ENCODE assay signal across 8 cellular contexts in genomic region chr15:88255496-88256171, GRCh38. TPM values are rescaled to one million over a fixed set of nuclear protein-coding genes. Genes with fewer than 3 reads are reported as not detected.
A peak's percentile ranks its signal among the peaks of the same experiment; 100 is the strongest.
DNase-seq lines count a peak whose midpoint lies in the region; ATAC-seq, FAIRE-seq and TF ChIP-seq lines count a peak whose summit lies in the region.

No MANE protein-coding gene starts in this region.

- no peak overlapping the region for H4K5ac ChIP-seq in IMR-90 (ENCODE audit: low read depth, low read length)

- H3K56ac ChIP-seq in IMR-90 (ENCODE audit: extremely low read depth, insufficient read depth, low read length), result no peak overlapping the region

- H3K18ac ChIP-seq in IMR-90 (ENCODE audit: low read depth, low read length), result no peak overlapping the region
- no peak overlapping the region for H3K18ac ChIP-seq in mesenchymal stem cell (ENCODE audit: low read depth in 1 of 2, low read length in 2 of 2)

- H3K36me3 ChIP-seq in IMR-90 (ENCODE audit: control insufficient read depth, insufficient read depth, low read length), result no peaks in the 10 kb centered on the region
- H3K36me3 ChIP-seq in mesenchymal stem cell (ENCODE audit: control insufficient read depth in 1 of 2, insufficient read depth in 2 of 2, low read depth in 1 of 2, low read length in 2 of 2), result no peaks in the 10 kb centered on the region

- WGBS in IMR-90 (ENCODE audit: extremely low coverage in 2 of 2, insufficient read length in 1 of 2), 2 experiments, result 0% methylated on average over 22 of the region's 54 CpGs; no CpG with 5 or more reads in 1 of the 2 experiments
- WGBS in mesenchymal stem cell, result 1% methylated on average over 46 of the region's 54 CpGs

- H4K91ac ChIP-seq in IMR-90 (ENCODE audit: insufficient read depth, low read depth, low read length) (no peak overlapping the region), mesenchymal stem cell (ENCODE audit: low read length) (no peak overlapping the region)

- H2BK15ac ChIP-seq in IMR-90 (ENCODE audit: low read depth, low read length) (no peak overlapping the region), mesenchymal stem cell (ENCODE audit: low read depth, poor library complexity, severe bottlenecking) (no peak overlapping the region)

- dilution Hi-C loops in IMR-90 (cut with HindIII; ENCODE audit: low sequenced_read_pairs, unreplicated experiment), result no loop called here

- H2BK20ac ChIP-seq in IMR-90 (ENCODE audit: low read depth, low read length), result no peak overlapping the region

- FAIRE-seq in GM19239 (lab: Jason Lieb, UNC), result no peak

- H2BK5ac ChIP-seq in IMR-90 (ENCODE audit: low read depth, low read length, poor library complexity, severe bottlenecking) (no peak overlapping the region), mesenchymal stem cell (ENCODE audit: low read depth, low read length, poor library complexity, severe bottlenecking) (no peak overlapping the region)

- H3K14ac ChIP-seq in IMR-90 (replicated peaks; ENCODE audit: low read depth, low read length) (no peak overlapping the region), mesenchymal stem cell (ENCODE audit: low read length in 2 of 2) (no peak overlapping the region)

- TF ChIP-seq RAD21 in IMR-90 (IDR thresholded peaks at IDR 0.05; ENCODE audit: low read length), result no peak

- H3K4ac ChIP-seq in IMR-90 (ENCODE audit: low read depth, low read length), result no peak overlapping the region
- no peak overlapping the region for H3K4ac ChIP-seq in mesenchymal stem cell (ENCODE audit: low read depth in 1 of 2, low read length in 2 of 2)

- BruUV-seq in IMR-90 (replicated peaks; lab: Mats Ljungman, UMichigan), result no TSS peak

- no peak overlapping the region for H2BK12ac ChIP-seq in mesenchymal stem cell (ENCODE audit: low read length in 2 of 2)

- no peak for TF ChIP-seq POLR2A in IMR-90 (IDR thresholded peaks at IDR 0.05; ENCODE audit: low read depth, low read length)

- H3K4me1 ChIP-seq in IMR-90 (ENCODE audit: control insufficient read depth, insufficient read depth, low read length) (peaks cover 3% of the 10 kb centered on the region; the same call in 1 of the 2 replicates), mesenchymal stem cell (ENCODE audit: control insufficient read depth, insufficient read depth, low read depth, low read length) (peaks cover 17% of the 10 kb centered on the region)

- peak; percentile 67 for DNase-seq in AG08395 (ENCODE audit: low spot score)
- DNase-seq in IMR-90, result peak; percentile 20
- peak in 3 of 10 donors; percentile 35 to 70 (median 60) for DNase-seq in dorsolateral prefrontal cortex
- peak; percentile 54 for DNase-seq in mesenchymal stem cell
- no peak for DNase-seq in NCI-H1436 (lab: John Stamatoyannopoulos, UW)
- no peak for DNase-seq in GM19239 (ENCODE audit: insufficient read length, low spot score)

- intact Hi-C loops in IMR-90 (cut with micrococcal nuclease), result no loop called here
- intact Hi-C loops in dorsolateral prefrontal cortex (cut with DNase I), result loop anchor here (5.0 kb wide), 2 partner anchors 147 to 197 kb away; no protein-coding TSS in a partner anchor

- no peaks in the 10 kb centered on the region for H4K20me1 ChIP-seq in IMR-90 (ENCODE audit: insufficient read depth, low read length)

- H3K79me1 ChIP-seq in IMR-90 (ENCODE audit: low read depth in 1 of 2, low read length in 2 of 2) (no peaks in the 10 kb centered on the region), mesenchymal stem cell (replicated peaks; ENCODE audit: low read length, poor library complexity, severe bottlenecking) (no peaks in the 10 kb centered on the region)

- peak; percentile 76 for ATAC-seq in IMR-90 (ENCODE audit: low read depth)
- no peak for ATAC-seq in GM21360 (IDR thresholded peaks at IDR 0.05; ENCODE audit: unreplicated experiment)
- ATAC-seq in HG02642 (IDR thresholded peaks at IDR 0.05; ENCODE audit: poor library complexity, unreplicated experiment), result no peak

- no peak overlapping the region for H2AK5ac ChIP-seq in IMR-90 (ENCODE audit: low read depth, low read length)
- H2AK5ac ChIP-seq in mesenchymal stem cell (ENCODE audit: low read length, severe bottlenecking), result no peak overlapping the region

- H3K9ac ChIP-seq in IMR-90 (ENCODE audit: low read depth, low read length), result no peak overlapping the region
- no peak overlapping the region for H3K9ac ChIP-seq in mesenchymal stem cell (ENCODE audit: low read length)

- H2BK120ac ChIP-seq in IMR-90 (ENCODE audit: low read depth, low read length) (no peak overlapping the region), mesenchymal stem cell (ENCODE audit: low read depth, low read length) (no peak overlapping the region)

- CTCF ChIA-PET in IMR-90 (lab: Yijun Ruan, JAX), result no interaction called here

- no peak overlapping the region for H2AK9ac ChIP-seq in IMR-90 (replicated peaks; ENCODE audit: low read depth, low read length, poor library complexity)

- H3K27ac ChIP-seq in IMR-90 (ENCODE audit: insufficient read depth, low read length) (no peak overlapping the region), dorsolateral prefrontal cortex (peak overlapping the region in 56 of 59 donors; percentile 53 to 96 (median 89)), mesenchymal stem cell (ENCODE audit: low read length, poor library complexity, severe bottlenecking) (no peak overlapping the region)

- POLR2A ChIA-PET in IMR-90 (lab: Charles Lee; ENCODE audit: unreplicated experiment), result no interaction called here

- no peaks in the 10 kb centered on the region for H3K9me1 ChIP-seq in IMR-90 (ENCODE audit: insufficient read depth, low read length)

- in situ Hi-C loops in IMR-90 (cut with MboI; ENCODE audit: low sequenced_read_pairs), result loop anchor here (10.0 kb wide), 1 partner anchor 581 kb away; no protein-coding TSS in a partner anchor

- H3K4me2 ChIP-seq in IMR-90 (ENCODE audit: low read depth, low read length), result peak overlapping the region; percentile 78; the same call in 1 of the 2 replicates
- H3K4me2 ChIP-seq in mesenchymal stem cell (ENCODE audit: low read length, poor library complexity, severe bottlenecking), result peak overlapping the region; percentile 53

- no peak overlapping the region for H4K8ac ChIP-seq in IMR-90 (ENCODE audit: low read depth in 2 of 2, low read length in 2 of 2)
- no peak overlapping the region for H4K8ac ChIP-seq in mesenchymal stem cell (ENCODE audit: low read length)

- H3K23ac ChIP-seq in IMR-90 (ENCODE audit: low read depth, low read length) (no peak overlapping the region), mesenchymal stem cell (ENCODE audit: low read length in 2 of 2) (peak overlapping the region in 1 of 2 experiments; percentile 83)

- H3K9me3 ChIP-seq in IMR-90 (ENCODE audit: control insufficient read depth, insufficient read depth, low read length) (no peaks in the 10 kb centered on the region), mesenchymal stem cell (ENCODE audit: control insufficient read depth, low read length) (no peaks in the 10 kb centered on the region)

- H2AFZ ChIP-seq in IMR-90 (replicated peaks; ENCODE audit: low read length, poor library complexity), result peak overlapping the region; percentile 4
- no peak overlapping the region for H2AFZ ChIP-seq in mesenchymal stem cell (ENCODE audit: low read depth, low read length)

- peaks cover 43% of the 10 kb centered on the region for H3K27me3 ChIP-seq in IMR-90 (ENCODE audit: control insufficient read depth, insufficient read depth, low read length)
- H3K27me3 ChIP-seq in dorsolateral prefrontal cortex, result peaks cover 0 to 8% (median 0%) of the 10 kb centered on the region in 45 donors
- peaks cover 69 to 76% of the 10 kb centered on the region in 2 experiments for H3K27me3 ChIP-seq in mesenchymal stem cell (ENCODE audit: control insufficient read depth in 1 of 2, insufficient read depth in 1 of 2, low read length in 2 of 2)

- TF ChIP-seq CTCF in IMR-90 (conservative IDR thresholded peaks at IDR 0.05; ENCODE audit: low read depth, low read length) (no peak), dorsolateral prefrontal cortex (IDR thresholded peaks at IDR 0.05 in 54 of 56, conservative IDR thresholded peaks at IDR 0.05 in 2 of 56; ENCODE audit: low read depth in 1 of 56, partially characterized antibody in 56 of 56) (no peak)

- H3K4me3 ChIP-seq in IMR-90 (ENCODE audit: insufficient read depth, low read depth, low read length) (no peak overlapping the region), dorsolateral prefrontal cortex (peak overlapping the region; percentile 52 to 86 (median 74)), mesenchymal stem cell (ENCODE audit: insufficient read depth in 1 of 2, low read depth in 1 of 2, low read length in 2 of 2) (peak overlapping the region in 1 of 2 experiments; percentile 68)

TF ChIP-seq in IMR-90, 13 proteins besides CTCF, POLR2A, EP300 and RAD21:
- no peak for TF ChIP-seq RCOR1 (IDR thresholded peaks at IDR 0.05; ENCODE audit: insufficient replicate concordance, low read length)
- TF ChIP-seq USF2 (IDR thresholded peaks at IDR 0.05; ENCODE audit: low read depth, low read length), result no peak

RNA-seq across cellular contexts. Expression of gene NTRK3, which starts 0.9 kb away (rescaled TPM):
- total RNA-seq in IMR-90 (2012; rRNA removed), result under 0.01 TPM in 2 replicates
- polyA plus RNA-seq in IMR-90 (2012; rRNA removed), result 0.01 and 0.15 TPM in 2 replicates
- polyA plus RNA-seq in IMR-90 (2012; cell fraction: cytosol; rRNA removed), result 0.09 and 0.18 TPM in 2 replicates
- polyA plus RNA-seq in IMR-90 (2012; cell fraction: nucleus; rRNA removed; ENCODE audit: low replicate concordance), result 0.26 TPM in 2 replicates
- 100 to 1,000 TPM in 110 of 120 experiments, 10 to 100 TPM in 10; 64.9 to 227 (median 138) TPM for total RNA-seq in dorsolateral prefrontal cortex
- 0.30 TPM for polyA plus RNA-seq in mesenchymal stem cell (2013, experiment 1 of 2)
- polyA plus RNA-seq in mesenchymal stem cell (2013, experiment 2 of 2), result 0.63 TPM

Comparison
In these comparisons a context has a peak if more than half of its experiments do, and no peak if none do; other contexts are left out.
1. DNase-seq: peak in AG08395 (single experiment), IMR-90 (single experiment) and mesenchymal stem cell (single experiment); none in NCI-H1436 (single experiment) and GM19239 (single experiment).
2. H3K27ac ChIP-seq: peak in dorsolateral prefrontal cortex (56 of 59); none in IMR-90 (single experiment) and mesenchymal stem cell (single experiment).
3. RNA of gene NTRK3, which starts 0.9 kb away (total RNA-seq): 64.9 to 227 TPM in dorsolateral prefrontal cortex; under 0.01 TPM in IMR-90; every median in the first group is over 10 times any median in the second.